20 cellular contexts compared by ENCODE assay signal in genomic region chr10:22693860-22694259, GRCh38. TPM values are rescaled to one million over a fixed set of nuclear protein-coding genes. Genes with fewer than 3 reads are reported as not detected.
A peak's percentile ranks its signal among the peaks of the same experiment; 100 is the strongest.
DNase-seq lines count a peak whose midpoint lies in the region; ATAC-seq, FAIRE-seq and TF ChIP-seq lines count a peak whose summit lies in the region.
"Had no signal": no experiment of that assay in that cellular context is flagged by ENCODE, and none has a peak within 500 bp of the region (broad histone marks: within the 10 kb centered on the region; RNA-seq: fewer than 3 reads in every experiment).

No MANE protein-coding gene starts in this region.

- H3K9me3 Mint-ChIP-seq in activated T-cell treated with anti-CD3 and anti-CD28 coated beads, Interleukin-2, amount 50 U/mL, for 24 hours = peaks cover 8% of the 10 kb centered on the region
- H3K9me3 Mint-ChIP-seq in astrocyte (ENCODE audit: unreplicated experiment) = peaks cover 4% of the 10 kb centered on the region
- no peaks in the 10 kb centered on the region for H3K9me3 Mint-ChIP-seq in stimulated activated memory B cell treated with anti-CD40 and anti-IgM and Interleukin-4, amounts not matched to agents 10 μg/mL and 1 μg/mL and 100 μg/mL, for 72 hours

- TF ChIP-seq POLR2A in IMR-90 (IDR thresholded peaks at IDR 0.05; ENCODE audit: low read depth, low read length) = no peak

- peaks cover 3% of the 10 kb centered on the region; the same call in 1 of the 2 replicates for H3K9me1 ChIP-seq in IMR-90 (ENCODE audit: insufficient read depth, low read length)

- H2AK9ac ChIP-seq in IMR-90 (replicated peaks; ENCODE audit: low read depth, low read length, poor library complexity) = no peak overlapping the region

- H3K79me2 ChIP-seq in astrocyte (ENCODE audit: insufficient read depth, low read length) = peaks cover 98% of the 10 kb centered on the region

- H3K4me2 ChIP-seq in IMR-90 (ENCODE audit: low read depth, low read length) (no peak overlapping the region), astrocyte (ENCODE audit: low read length) (peak overlapping the region; percentile 39)

- TF ChIP-seq RAD21 in IMR-90 (IDR thresholded peaks at IDR 0.05; ENCODE audit: low read length) = no peak

- H4K20me1 ChIP-seq in IMR-90 (ENCODE audit: insufficient read depth, low read length) = peaks cover 24% of the 10 kb centered on the region
- H4K20me1 ChIP-seq in astrocyte (ENCODE audit: insufficient read depth, low read length) = peaks cover 63% of the 10 kb centered on the region

- H3K56ac ChIP-seq in IMR-90 (ENCODE audit: extremely low read depth, insufficient read depth, low read length) = no peak overlapping the region

- no peak overlapping the region for H4K8ac ChIP-seq in IMR-90 (ENCODE audit: low read depth in 2 of 2, low read length in 2 of 2)

- H3K9ac ChIP-seq in IMR-90 (ENCODE audit: low read depth, low read length) (no peak overlapping the region), astrocyte (ENCODE audit: low read length) (no peak overlapping the region)

- 0 out of 2 replicates have a peak overlapping the region, but pooled peaks have one; percentile 44 for H3K14ac ChIP-seq in IMR-90 (replicated peaks; ENCODE audit: low read depth, low read length)

- CTCF ChIA-PET in IMR-90 (lab: Yijun Ruan, JAX) = no interaction called here

- H2AFZ ChIP-seq in IMR-90 (replicated peaks; ENCODE audit: low read length, poor library complexity) = no peak overlapping the region
- no peak overlapping the region for H2AFZ ChIP-seq in astrocyte (ENCODE audit: low read depth, low read length)

- ATAC-seq in IMR-90 (ENCODE audit: low read depth) (no peak), GM21390 (IDR thresholded peaks at IDR 0.05; ENCODE audit: unreplicated experiment) (no peak)
- ATAC-seq in stimulated activated memory B cell treated with anti-CD40 and anti-IgM and Interleukin-4, amounts not matched to agents 10 μg/mL and 1 μg/mL and 100 μg/mL, for 72 hours = no peak
- ATAC-seq: Right ventricle myocardium inferior had no signal

- TF ChIP-seq CTCF in IMR-90 (conservative IDR thresholded peaks at IDR 0.05; ENCODE audit: low read depth, low read length) (no peak), astrocyte (IDR thresholded peaks at IDR 0.05; ENCODE audit: insufficient read depth, low read depth, low read length) (no peak)

- H3K9me3 ChIP-seq in IMR-90 (ENCODE audit: control insufficient read depth, insufficient read depth, low read length) = no peaks in the 10 kb centered on the region
- H3K9me3 ChIP-seq in astrocyte (ENCODE audit: insufficient read depth, low read depth, low read length) = no peaks in the 10 kb centered on the region

- no peak overlapping the region for H3K18ac ChIP-seq in IMR-90 (ENCODE audit: low read depth, low read length)

- no peak overlapping the region for H4K5ac ChIP-seq in IMR-90 (ENCODE audit: low read depth, low read length)

- peak overlapping the region; percentile 97 for H3K27ac Mint-ChIP-seq in activated T-cell treated with anti-CD3 and anti-CD28 coated beads, Interleukin-2, amount 50 U/mL, for 24 hours
- no peak overlapping the region for H3K27ac Mint-ChIP-seq in astrocyte (ENCODE audit: unreplicated experiment)
- peak overlapping the region; percentile 80 for H3K27ac Mint-ChIP-seq in stimulated activated memory B cell treated with anti-CD40 and anti-IgM and Interleukin-4, amounts not matched to agents 10 μg/mL and 1 μg/mL and 100 μg/mL, for 72 hours

- 100% methylated on average over 3 of the region's 6 CpGs; no CpG with 5 or more reads in 1 of the 2 experiments for WGBS in IMR-90 (ENCODE audit: extremely low coverage in 2 of 2, insufficient read length in 1 of 2), 2 experiments

- H2BK5ac ChIP-seq in IMR-90 (ENCODE audit: low read depth, low read length, poor library complexity, severe bottlenecking) = no peak overlapping the region

- POLR2A ChIA-PET in IMR-90 (lab: Charles Lee; ENCODE audit: unreplicated experiment) = no interaction called here

- H3K36me3 Mint-ChIP-seq in activated T-cell treated with anti-CD3 and anti-CD28 coated beads, Interleukin-2, amount 50 U/mL, for 24 hours (ENCODE audit: low read depth) = peaks cover 28% of the 10 kb centered on the region
- H3K36me3 Mint-ChIP-seq in astrocyte (ENCODE audit: low read depth, unreplicated experiment) = peaks cover 7% of the 10 kb centered on the region
- H3K36me3 Mint-ChIP-seq in stimulated activated memory B cell treated with anti-CD40 and anti-IgM and Interleukin-4, amounts not matched to agents 10 μg/mL and 1 μg/mL and 100 μg/mL, for 72 hours = no peaks in the 10 kb centered on the region

- no peak overlapping the region for H3K4ac ChIP-seq in IMR-90 (ENCODE audit: low read depth, low read length)

- H3K36me3 ChIP-seq in IMR-90 (ENCODE audit: control insufficient read depth, insufficient read depth, low read length) (no peaks in the 10 kb centered on the region), astrocyte (ENCODE audit: insufficient read depth, low read length) (no peaks in the 10 kb centered on the region)
- H3K36me3 ChIP-seq: cardiac muscle cell, heart right ventricle had no signal

- no peak overlapping the region for H2BK20ac ChIP-seq in IMR-90 (ENCODE audit: low read depth, low read length)

- H3K4me1 ChIP-seq in IMR-90 (ENCODE audit: control insufficient read depth, insufficient read depth, low read length) (peaks cover 7% of the 10 kb centered on the region), astrocyte (ENCODE audit: insufficient read depth, low read length) (no peaks in the 10 kb centered on the region)
- H3K4me1 ChIP-seq: Caco-2 had no signal

- intact Hi-C loops in IMR-90 (cut with micrococcal nuclease) = no loop called here

- H3K23ac ChIP-seq in IMR-90 (ENCODE audit: low read depth, low read length) = no peak overlapping the region

- no peaks in the 10 kb centered on the region for H3K27me3 Mint-ChIP-seq in activated T-cell treated with anti-CD3 and anti-CD28 coated beads, Interleukin-2, amount 50 U/mL, for 24 hours
- no peaks in the 10 kb centered on the region for H3K27me3 Mint-ChIP-seq in astrocyte (ENCODE audit: low read depth, unreplicated experiment)
- no peaks in the 10 kb centered on the region for H3K27me3 Mint-ChIP-seq in stimulated activated memory B cell treated with anti-CD40 and anti-IgM and Interleukin-4, amounts not matched to agents 10 μg/mL and 1 μg/mL and 100 μg/mL, for 72 hours

- no TSS peak for BruUV-seq in IMR-90 (replicated peaks; lab: Mats Ljungman, UMichigan)

- no peak overlapping the region for H2BK120ac ChIP-seq in IMR-90 (ENCODE audit: low read depth, low read length)

- FAIRE-seq in astrocyte (lab: Jason Lieb, UNC) = no peak
- FAIRE-seq: kidney had no signal

- H2BK15ac ChIP-seq in IMR-90 (ENCODE audit: low read depth, low read length) = no peak overlapping the region

- no peak overlapping the region for H3K4me3 ChIP-seq in IMR-90 (ENCODE audit: insufficient read depth, low read depth, low read length)
- no peak overlapping the region for H3K4me3 ChIP-seq in astrocyte (ENCODE audit: insufficient read depth, low read depth, low read length)
- H3K4me3 ChIP-seq: cardiac muscle cell, heart right ventricle had no signal

- dilution Hi-C loops in IMR-90 (cut with HindIII; ENCODE audit: low sequenced_read_pairs, unreplicated experiment) = no loop called here

- in situ Hi-C loops in IMR-90 (cut with MboI; ENCODE audit: low sequenced_read_pairs) = loop anchor here (10.0 kb wide), 1 partner anchor 379 kb away; the partner anchor contains the start of gene COMMD3

- H3K4me3 Mint-ChIP-seq in activated T-cell treated with anti-CD3 and anti-CD28 coated beads, Interleukin-2, amount 50 U/mL, for 24 hours = peak overlapping the region; percentile 67
- H3K4me3 Mint-ChIP-seq in astrocyte (ENCODE audit: unreplicated experiment) = no peak overlapping the region
- H3K4me3 Mint-ChIP-seq in stimulated activated memory B cell treated with anti-CD40 and anti-IgM and Interleukin-4, amounts not matched to agents 10 μg/mL and 1 μg/mL and 100 μg/mL, for 72 hours = no peak overlapping the region

- peaks cover 45 to 61% of the 10 kb centered on the region in 2 experiments for H3K79me1 ChIP-seq in IMR-90 (ENCODE audit: low read depth in 1 of 2, low read length in 2 of 2)

- H3K27me3 ChIP-seq in IMR-90 (ENCODE audit: control insufficient read depth, insufficient read depth, low read length) (no peaks in the 10 kb centered on the region), astrocyte (ENCODE audit: insufficient read depth, low read length) (no peaks in the 10 kb centered on the region)
- H3K27me3 ChIP-seq: cardiac muscle cell, heart right ventricle had no signal

- H4K91ac ChIP-seq in IMR-90 (ENCODE audit: insufficient read depth, low read depth, low read length) = no peak overlapping the region

- H3K4me1 Mint-ChIP-seq in activated T-cell treated with anti-CD3 and anti-CD28 coated beads, Interleukin-2, amount 50 U/mL, for 24 hours (ENCODE audit: low read depth) = peaks cover 92% of the 10 kb centered on the region
- H3K4me1 Mint-ChIP-seq in astrocyte (ENCODE audit: low read depth, unreplicated experiment) = peaks cover 9% of the 10 kb centered on the region
- H3K4me1 Mint-ChIP-seq in stimulated activated memory B cell treated with anti-CD40 and anti-IgM and Interleukin-4, amounts not matched to agents 10 μg/mL and 1 μg/mL and 100 μg/mL, for 72 hours = peaks cover 56% of the 10 kb centered on the region

- H3K27ac ChIP-seq in IMR-90 (ENCODE audit: insufficient read depth, low read length) (no peak overlapping the region), astrocyte (ENCODE audit: low read depth, low read length) (no peak overlapping the region)
- H3K27ac ChIP-seq: cardiac muscle cell had no signal

- no peak for DNase-seq in activated T-cell treated with anti-CD3 and anti-CD28 coated beads, Interleukin-2, amount 50 U/mL, for 24 hours
- DNase-seq in activated T-cell treated with anti-CD3 and anti-CD28 coated beads for 4 hours (no peak), IMR-90 (no peak), astrocyte (ENCODE audit: low read depth) (no peak), NCI-H748 treated with DMSO at 0.1 percent for 48 hours (lab: John Stamatoyannopoulos, UW) (no peak), NCI-H1694 treated with DMSO at 0.1 percent for 48 hours (lab: John Stamatoyannopoulos, UW) (no peak)
- DNase-seq: Caco-2; heart right ventricle; KG1; kidney; midbrain; NCI-H1105; NCI-H2171 treated with DMSO at 0.1 percent for 48 hours; NK-92 treated with Interleukin-12 subunit alpha and Interleukin-12 subunit beta, amount 100 ng/mL, for 24 hours; stimulated activated naive CD4-positive, alpha-beta T cell; T-helper 9 cell had no signal

- H2AK5ac ChIP-seq in IMR-90 (ENCODE audit: low read depth, low read length) = no peak overlapping the region

TF ChIP-seq in IMR-90, 13 proteins besides CTCF, POLR2A, EP300 and RAD21 (continues in another document):
- TF ChIP-seq MXI1 (IDR thresholded peaks at IDR 0.05; ENCODE audit: borderline replicate concordance, low read depth, low read length) (no peak), MAFK (IDR thresholded peaks at IDR 0.05; ENCODE audit: low read depth, low read length) (no peak), CHD1 (IDR thresholded peaks at IDR 0.05; ENCODE audit: low read depth, low read length) (no peak), RFX5 (IDR thresholded peaks at IDR 0.05; ENCODE audit: low read depth, low read length) (no peak), FOS (IDR thresholded peaks at IDR 0.05; ENCODE audit: low read depth, low read length) (no peak)

RNA-seq across cellular contexts. Expression of gene PIP4K2A, which starts 20.5 kb away (rescaled TPM):
- total RNA-seq in IMR-90 (2012; rRNA removed) (18.1 and 21.9 TPM in 2 replicates), astrocyte (36.8 and 37.9 TPM in 2 replicates)
- 8.8 and 9.8 TPM in 2 replicates for polyA plus RNA-seq in IMR-90 (2012; rRNA removed)
- polyA plus RNA-seq in IMR-90 (2012; cell fraction: cytosol; rRNA removed) = 2.7 and 3.9 TPM in 2 replicates
- polyA plus RNA-seq in IMR-90 (2012; cell fraction: nucleus; rRNA removed; ENCODE audit: low replicate concordance) = 1.3 and 7.1 TPM in 2 replicates
